Comparison of ENCODE assay signal across 8 cellular contexts in the genomic region with DNA sequence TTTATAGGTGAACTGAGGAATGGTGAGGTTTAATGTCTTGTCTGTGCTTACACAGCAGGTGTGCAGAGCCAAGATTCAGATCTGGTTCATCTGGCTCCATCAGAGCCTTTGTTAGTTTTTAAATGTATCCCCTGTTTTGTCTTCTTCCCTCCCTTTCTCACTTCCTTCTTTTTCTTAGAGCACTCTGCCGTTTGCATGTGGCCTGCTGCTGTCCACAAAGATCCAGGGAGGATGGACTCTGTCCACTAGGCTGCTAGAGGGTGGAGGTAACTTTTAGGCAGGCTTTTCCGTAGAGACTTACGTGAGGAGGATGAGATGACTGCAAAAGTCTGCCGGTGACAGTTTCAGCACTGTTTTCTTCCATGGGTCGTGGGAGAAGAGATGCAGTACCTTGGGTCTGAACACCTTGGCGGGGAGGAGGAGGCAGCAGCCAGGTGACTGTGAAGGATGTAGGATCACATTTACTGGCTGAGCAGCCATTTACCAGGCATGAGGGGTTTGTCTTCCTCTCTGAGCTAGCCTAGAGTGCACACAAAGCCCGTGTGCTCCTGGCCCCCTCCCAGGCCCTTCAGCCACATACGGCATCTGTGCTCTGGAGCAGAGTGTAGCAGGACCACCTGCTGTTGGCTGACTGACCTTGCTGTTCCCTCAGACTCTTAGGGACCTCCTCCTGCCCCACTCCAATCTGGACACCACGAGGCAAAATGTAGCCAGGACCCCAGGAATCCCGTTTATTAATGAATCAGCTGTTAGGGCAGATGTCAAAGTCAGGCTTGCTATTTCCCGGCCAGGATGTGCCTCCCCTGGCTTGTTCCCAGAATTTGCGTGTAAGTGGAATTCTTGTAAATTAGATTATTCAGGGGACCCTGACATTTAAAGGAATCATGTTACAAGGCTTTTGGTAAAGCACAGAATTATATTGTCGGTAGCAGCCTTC. TPM values are rescaled to one million over a fixed set of nuclear protein-coding genes. Genes with fewer than 3 reads are reported as not detected.
DNase-seq lines count a peak whose midpoint lies in the region; ATAC-seq and TF ChIP-seq lines count a peak whose summit lies in the region.

No MANE protein-coding gene starts in this region.

- POLR2A ChIA-PET in HCT116 (lab: Charles Lee): interaction anchor here (0.8 to 1.2 kb wide), 3 partner anchors 9 to 488 kb away, joined by 3 read pairs; no protein-coding TSS in a partner anchor

- CTCF ChIA-PET in HCT116 (lab: Charles Lee): interaction anchor here (1.1 to 1.5 kb wide), 2 partner anchors 12 to 496 kb away, joined by 3 read pairs; no protein-coding TSS in a partner anchor

- peaks cover 14 to 45% of the 10 kb centered on the region in 2 experiments; a peak in 3 of 4 replicates for H3K36me3 ChIP-seq in HCT116 (ENCODE audit: control insufficient read depth in 1 of 2, insufficient read depth in 2 of 2, low read length in 2 of 2)
- H3K36me3 ChIP-seq in SJSA1: peaks cover 41% of the 10 kb centered on the region
- peaks cover 8% of the 10 kb centered on the region for H3K36me3 ChIP-seq in fibroblast of lung (ENCODE audit: control insufficient read depth, insufficient read depth, low read length)
- H3K36me3 ChIP-seq in skeletal muscle tissue (ENCODE audit: control insufficient read depth in 3 of 3, insufficient read depth in 3 of 3, low read length in 3 of 3): peaks cover 0 to 14% (median 4%) of the 10 kb centered on the region in 3 donors

- no peak for TF ChIP-seq RAD21 in HCT116 (IDR thresholded peaks at IDR 0.05; ENCODE audit: low read depth)

- H3K9ac ChIP-seq in HCT116 (ENCODE audit: low read length) (peak overlapping the region; percentile 96), fibroblast of lung (ENCODE audit: insufficient read depth, low read length) (no peak overlapping the region), skeletal muscle tissue (ENCODE audit: low read depth in 1 of 3, low read length in 3 of 3) (peak overlapping the region; percentile 96 to 99 (median 96))

- H2AFZ ChIP-seq in HCT116 (ENCODE audit: low read depth, low read length, poor library complexity, severe bottlenecking) (no peak overlapping the region), fibroblast of lung (ENCODE audit: low read length) (no peak overlapping the region)

- intact Hi-C loops in HCT116 (cut with micrococcal nuclease): no loop called here

- DNase-seq in HCT116 (ENCODE audit: low read depth, low spot score) (no peak), SJSA1 (ENCODE audit: low read depth in 1 of 2, low spot score in 2 of 2) (no peak), fibroblast of lung (ENCODE audit: low read depth in 2 of 2) (peak; percentile 36 to 39), NCI-H2107 (lab: John Stamatoyannopoulos, UW) (no peak), NCI-H510A treated with DMSO at 0.1 percent for 48 hours (lab: John Stamatoyannopoulos, UW) (no peak)
- no peak for DNase-seq in effector CD4-positive, alpha-beta T cell

- RAD21 ChIA-PET in HCT116 (lab: Charles Lee; ENCODE audit: low non-redundant PET in 1 of 2, low total read pairs in 2 of 2, uncharacterized antibody in 2 of 2, unreplicated experiment in 2 of 2): no interaction called here

- H3K9me3 ChIP-seq in HCT116 (ENCODE audit: control insufficient read depth in 1 of 2, insufficient read depth in 1 of 2, low read depth in 1 of 2, low read length in 2 of 2) (no peaks in the 10 kb centered on the region), SJSA1 (replicated peaks) (no peaks in the 10 kb centered on the region), fibroblast of lung (ENCODE audit: control insufficient read depth, insufficient read depth, low read depth, low read length) (no peaks in the 10 kb centered on the region), skeletal muscle tissue (ENCODE audit: control insufficient read depth in 3 of 3, low read length in 3 of 3) (no peaks in the 10 kb centered on the region)

- H3K4me1 ChIP-seq in HCT116 (ENCODE audit: control insufficient read depth in 1 of 2, insufficient read depth in 2 of 2, low read length in 2 of 2) (peaks cover 11 to 38% of the 10 kb centered on the region in 2 experiments), SJSA1 (replicated peaks) (peaks cover 32% of the 10 kb centered on the region), fibroblast of lung (ENCODE audit: control insufficient read depth, extremely low read depth, insufficient read depth, low read length) (peaks cover 35% of the 10 kb centered on the region), skeletal muscle tissue (ENCODE audit: control insufficient read depth in 3 of 3, insufficient read depth in 3 of 3, low read length in 3 of 3) (peaks cover 60 to 68% (median 67%) of the 10 kb centered on the region in 3 donors)

- peak overlapping the region; percentile 86 for H3K27ac ChIP-seq in HCT116 (ENCODE audit: low read depth, low read length)
- H3K27ac ChIP-seq in SJSA1: peak overlapping the region; percentile 87; the same call in 1 of the 2 replicates
- peak overlapping the region; percentile 96 for H3K27ac ChIP-seq in fibroblast of lung (ENCODE audit: insufficient read depth, low read length)
- peak overlapping the region; percentile 98 for H3K27ac ChIP-seq in skeletal muscle tissue (ENCODE audit: low read depth, low read length)

- no TSS peak for BruUV-seq in HCT116 (replicated peaks; lab: Mats Ljungman, UMichigan)

- no peak for TF ChIP-seq POLR2A in HCT116 (IDR thresholded peaks at IDR 0.05; ENCODE audit: borderline replicate concordance, extremely low read depth, insufficient read depth, insufficient read length)

- peaks cover 15% of the 10 kb centered on the region; the same call in 1 of the 2 replicates for H4K20me1 ChIP-seq in HCT116 (ENCODE audit: insufficient read depth)
- no peaks in the 10 kb centered on the region for H4K20me1 ChIP-seq in fibroblast of lung (ENCODE audit: control insufficient read depth, extremely low read depth, insufficient read depth, low read length)

- TF ChIP-seq CTCF in HCT116 (IDR thresholded peaks at IDR 0.05 in 2 of 3, conservative IDR thresholded peaks at IDR 0.05 in 1 of 3; ENCODE audit: borderline replicate concordance in 1 of 3, insufficient read depth in 1 of 3, low read depth in 2 of 3, low read length in 2 of 3) (no peak), fibroblast of lung (conservative IDR thresholded peaks at IDR 0.05 in 1 of 2, IDR thresholded peaks at IDR 0.05 in 1 of 2; ENCODE audit: low read depth in 1 of 2, low read length in 2 of 2) (no peak)

- H3K4me3 ChIP-seq in HCT116 (replicated peaks in 1 of 2; ENCODE audit: low read depth in 1 of 2, low read length in 2 of 2) (peak overlapping the region; percentile 88 to 99), SJSA1 (peak overlapping the region; percentile 76), fibroblast of lung (replicated peaks in 1 of 4; ENCODE audit: control extremely low read depth in 1 of 4, insufficient read depth in 1 of 4, low read depth in 3 of 4, low read length in 4 of 4) (peak overlapping the region; percentile 87 to 95 (median 92)), skeletal muscle tissue (ENCODE audit: low read length in 3 of 3) (peak overlapping the region; percentile 95 to 99 (median 97))

- H3K79me2 ChIP-seq in HCT116 (ENCODE audit: insufficient read depth, low read length): peaks cover 68% of the 10 kb centered on the region
- peaks cover 68% of the 10 kb centered on the region for H3K79me2 ChIP-seq in fibroblast of lung (ENCODE audit: control insufficient read depth, insufficient read depth, low read length)

- H3K27me3 ChIP-seq in HCT116 (ENCODE audit: insufficient read depth, low read length) (no peaks in the 10 kb centered on the region), SJSA1 (replicated peaks) (no peaks in the 10 kb centered on the region), fibroblast of lung (ENCODE audit: control insufficient read depth, insufficient read depth, low read length) (no peaks in the 10 kb centered on the region), skeletal muscle tissue (ENCODE audit: control insufficient read depth in 3 of 3, insufficient read depth in 3 of 3, low read length in 3 of 3) (no peaks in the 10 kb centered on the region)

- H3K4me2 ChIP-seq in HCT116 (ENCODE audit: low read length) (peak overlapping the region; percentile 88), fibroblast of lung (ENCODE audit: extremely low read depth, insufficient read depth, low read length) (peak overlapping the region; percentile 99)

- ATAC-seq in HCT116 (no peak), HG02852 (IDR thresholded peaks at IDR 0.05; ENCODE audit: unreplicated experiment) (no peak)

- no peaks in the 10 kb centered on the region for H3K9me2 ChIP-seq in HCT116 (ENCODE audit: insufficient read depth)

TF ChIP-seq in HCT116, 20 proteins besides CTCF, POLR2A, EP300 and RAD21 (continues in another document):
- TF ChIP-seq CBX3 (IDR thresholded peaks at IDR 0.05; ENCODE audit: low read depth) (no peak), CEBPB (IDR thresholded peaks at IDR 0.05; ENCODE audit: low read depth) (no peak), SRF (IDR thresholded peaks at IDR 0.05; ENCODE audit: low read depth) (no peak), EGR1 (IDR thresholded peaks at IDR 0.05; ENCODE audit: low read depth) (no peak)

RNA-seq across cellular contexts. Expression of gene NTMT1, which starts 1.9 kb away (rescaled TPM):
- total RNA-seq in HCT116 (2021; ENCODE audit: unreplicated experiment) (84.8 TPM), fibroblast of lung (33.1 and 34.2 TPM in 2 replicates), skeletal muscle tissue (18.8 TPM)
- polyA plus RNA-seq in HCT116 (2012): 82.9 and 91.6 TPM in 2 replicates
- 30.8 and 35.9 TPM in 2 replicates for total RNA-seq in SJSA1 (2014; rRNA removed; shearing (Covaris generic))
- 51.9 and 62.1 TPM in 2 replicates for polyA plus RNA-seq in fibroblast of lung
- 64.3 and 83.1 TPM in 2 replicates for polyA plus RNA-seq in fibroblast of lung (2012)
- 33.0 and 46.7 TPM in 2 replicates for polyA minus RNA-seq in fibroblast of lung (ENCODE audit: low replicate concordance)

RNA-seq across cellular contexts. Expression of gene C9orf50, which starts 6.9 kb away (rescaled TPM):
- total RNA-seq in HCT116 (2021; ENCODE audit: unreplicated experiment) (not detected), fibroblast of lung (0.17 and 0.26 TPM in 2 replicates), skeletal muscle tissue (not detected)
- not detected in 2 replicates for polyA plus RNA-seq in HCT116 (2012)
- total RNA-seq in SJSA1 (2014; rRNA removed; shearing (Covaris generic)): not detected in 2 replicates
- 0.14 and 0.16 TPM in 2 replicates for polyA plus RNA-seq in fibroblast of lung
- polyA plus RNA-seq in fibroblast of lung (2012): 0.12 TPM in 1 of 2 replicates, not detected in the other
- not detected in 2 replicates for polyA minus RNA-seq in fibroblast of lung (ENCODE audit: low replicate concordance)

RNA-seq across cellular contexts. Expression of gene ASB6, which starts 14.1 kb away (rescaled TPM):
- 21.6 TPM for total RNA-seq in HCT116 (2021; ENCODE audit: unreplicated experiment)
- polyA plus RNA-seq in HCT116 (2012): 18.3 and 20.7 TPM in 2 replicates
- 14.5 and 14.9 TPM in 2 replicates for total RNA-seq in SJSA1 (2014; rRNA removed; shearing (Covaris generic))
- total RNA-seq in fibroblast of lung: 14.4 and 14.9 TPM in 2 replicates
- polyA plus RNA-seq in fibroblast of lung: 15.4 and 21.1 TPM in 2 replicates
- 15.8 and 22.9 TPM in 2 replicates for polyA plus RNA-seq in fibroblast of lung (2012)
- polyA minus RNA-seq in fibroblast of lung (ENCODE audit: low replicate concordance): 19.8 and 21.4 TPM in 2 replicates
- 4.2 TPM for total RNA-seq in skeletal muscle tissue

RNA-seq across cellular contexts. Expression of gene PRRX2, which starts 37.6 kb away (rescaled TPM):
- total RNA-seq in HCT116 (2021; ENCODE audit: unreplicated experiment): 25.5 TPM
- polyA plus RNA-seq in HCT116 (2012): 12.7 and 17.1 TPM in 2 replicates
- 9.8 and 14.0 TPM in 2 replicates for total RNA-seq in SJSA1 (2014; rRNA removed; shearing (Covaris generic))
- total RNA-seq in fibroblast of lung: 4.6 and 11.7 TPM in 2 replicates
- 3.4 and 4.4 TPM in 2 replicates for polyA plus RNA-seq in fibroblast of lung
- 13.0 and 15.9 TPM in 2 replicates for polyA plus RNA-seq in fibroblast of lung (2012)
- polyA minus RNA-seq in fibroblast of lung (ENCODE audit: low replicate concordance): 2.3 and 2.7 TPM in 2 replicates
- 3.1 TPM for total RNA-seq in skeletal muscle tissue

Comparison
In these comparisons a context has a peak if more than half of its experiments do, and no peak if none do; other contexts are left out.
1. DNase-seq: peak in fibroblast of lung (2 of 2); none in HCT116 (single experiment), SJSA1 (0 of 2), NCI-H2107 (single experiment), NCI-H510A treated with DMSO at 0.1 percent for 48 hours (single experiment) and effector CD4-positive, alpha-beta T cell (single experiment).
2. Peak in every context shown above with its lines, with median percentiles within 50 percentile points of each other: H3K27ac ChIP-seq and H3K4me3 ChIP-seq.